In the genomic region with DNA sequence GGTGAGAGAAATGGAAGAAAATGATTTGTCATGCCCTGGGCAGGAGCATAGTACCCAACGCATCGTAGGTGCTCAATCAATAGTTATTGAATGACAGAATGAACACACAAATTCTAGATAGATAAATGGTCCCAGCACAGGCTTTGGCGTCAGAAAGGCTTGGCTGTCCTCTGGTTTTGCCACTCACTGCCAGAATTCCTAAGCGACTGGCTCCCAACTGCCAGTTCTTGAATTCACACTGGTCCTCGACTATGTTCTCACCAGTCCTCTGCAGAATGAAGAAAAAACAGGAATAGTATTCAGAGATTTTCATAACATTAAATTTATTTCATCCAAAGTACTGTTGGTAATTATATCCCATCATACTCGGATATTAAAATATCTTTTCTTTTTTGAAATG, we compare ENCODE assay signal across 21 cellular contexts.
"Had no signal": no experiment of that assay in that cellular context is flagged by ENCODE, and none has a peak within 500 bp of the region (broad histone marks: within the 10 kb centered on the region; RNA-seq: fewer than 3 reads in every experiment).

No MANE protein-coding gene starts in this region.

- H3K4me3 Mint-ChIP-seq: IgD-negative memory B cell had no signal

- H3K9me3 ChIP-seq: SJCRH30 had no signal

- H3K27me3 Mint-ChIP-seq: IgD-negative memory B cell had no signal

- ATAC-seq: K562, SK-N-SH treated with all-trans-retinoic acid at 6 μM for 48 hours had no signal

- H3K4me1 Mint-ChIP-seq: IgD-negative memory B cell had no signal

- H3K4me3 ChIP-seq: K562, SJCRH30 had no signal

- H3K27me3 ChIP-seq: SJCRH30 had no signal

- DNase-seq: Kasumi-1, MM.1S, NCI-H1092 treated with DMSO at 0.1 percent for 48 hours, NCI-H1436, NCI-H187, NCI-H2029, NCI-H2081 treated with DMSO at 0.1 percent for 48 hours, NCI-H2171, NCI-H226, NCI-H446, NCI-H510A, NCI-H524 treated with DMSO at 0.1 percent for 48 hours, NCI-H774, RPMI8226, SHP77 treated with DMSO at 0.1 percent for 48 hours, SJCRH30 had no signal

- H3K4me1 ChIP-seq: SJCRH30 had no signal

- H3K27ac Mint-ChIP-seq: IgD-negative memory B cell had no signal

- H3K36me3 ChIP-seq: SJCRH30 had no signal

- H3K9ac ChIP-seq: KMS-11 had no signal

- H3K27ac ChIP-seq: HL-60, KMS-11, SJCRH30 had no signal
